Comparison of ENCODE assay signal across 16 cellular contexts in the genomic region with DNA sequence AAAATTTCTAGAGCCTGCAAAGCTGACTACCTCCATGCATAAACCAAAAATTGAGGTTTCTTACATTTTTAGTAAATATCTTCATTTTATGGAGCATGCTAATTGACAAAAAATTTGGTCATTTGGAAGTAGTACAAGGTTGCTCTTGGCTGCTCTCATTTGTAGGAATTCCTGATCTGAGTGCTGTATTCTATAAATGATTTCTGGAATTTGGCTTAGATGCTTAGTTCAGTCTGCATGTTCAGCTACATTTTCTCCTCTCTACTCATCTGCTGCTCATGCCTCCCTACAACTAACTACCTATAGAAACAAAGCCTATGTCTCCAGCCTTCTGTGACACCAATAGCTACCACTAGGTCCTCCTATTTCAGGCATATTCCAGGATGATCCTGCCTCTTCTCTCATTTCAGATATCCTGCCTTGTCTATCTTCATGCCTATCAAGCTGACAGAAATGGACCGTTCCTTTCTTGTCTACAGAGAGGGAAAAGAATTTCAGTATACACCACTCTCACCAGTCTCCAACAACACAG.
"Had no signal": no experiment of that assay in that cellular context is flagged by ENCODE, and none has a peak within 500 bp of the region (broad histone marks: within the 10 kb centered on the region; RNA-seq: fewer than 3 reads in every experiment).

No MANE protein-coding gene starts in this region.

- H3K27ac ChIP-seq: heart right ventricle, left ventricle myocardium inferior, spleen, upper lobe of right lung had no signal

- H3K4me3 Mint-ChIP-seq: brain; immature natural killer cell; stimulated activated memory B cell treated with anti-CD40 and anti-IgM and Interleukin-4, amounts not matched to agents 10 μg/mL and 1 μg/mL and 100 μg/mL, for 72 hours had no signal

- H3K27me3 ChIP-seq: heart right ventricle, spleen, upper lobe of right lung had no signal

- H3K9me3 ChIP-seq: upper lobe of right lung had no signal

- H3K36me3 Mint-ChIP-seq: activated naive CD4-positive, alpha-beta T cell treated with anti-CD3 and anti-CD28 coated beads, Interleukin-2, amount 50 U/mL, for 72 hours; brain; immature natural killer cell; stimulated activated memory B cell treated with anti-CD40 and anti-IgM and Interleukin-4, amounts not matched to agents 10 μg/mL and 1 μg/mL and 100 μg/mL, for 72 hours had no signal

- H3K36me3 ChIP-seq: heart right ventricle, left ventricle myocardium inferior, spleen, upper lobe of right lung had no signal

- H3K4me1 ChIP-seq: heart right ventricle, left ventricle myocardium inferior, spleen, upper lobe of right lung had no signal

- H3K27me3 Mint-ChIP-seq: stimulated activated memory B cell treated with anti-CD40 and anti-IgM and Interleukin-4, amounts not matched to agents 10 μg/mL and 1 μg/mL and 100 μg/mL, for 72 hours had no signal

- H3K27ac Mint-ChIP-seq: activated naive CD4-positive, alpha-beta T cell treated with anti-CD3 and anti-CD28 coated beads, Interleukin-2, amount 50 U/mL, for 72 hours; brain; immature natural killer cell; stimulated activated memory B cell treated with anti-CD40 and anti-IgM and Interleukin-4, amounts not matched to agents 10 μg/mL and 1 μg/mL and 100 μg/mL, for 72 hours had no signal

- H3K4me1 Mint-ChIP-seq: immature natural killer cell; stimulated activated memory B cell treated with anti-CD40 and anti-IgM and Interleukin-4, amounts not matched to agents 10 μg/mL and 1 μg/mL and 100 μg/mL, for 72 hours had no signal

- H3K4me3 ChIP-seq: heart right ventricle, left ventricle myocardium inferior, spleen, upper lobe of right lung had no signal

- DNase-seq: activated CD4-positive, alpha-beta T cell treated with anti-CD3 and anti-CD28 coated beads, Interleukin-2, amount 50 U/mL, for 4 hours; activated CD4-positive, CD25-positive, alpha-beta regulatory T cell; activated gamma-delta T cell treated with Interleukin-2 at 50 U/mL for 16 hours; caudate nucleus; heart right ventricle; immature natural killer cell; kidney glomerular epithelial cell; left ventricle myocardium inferior; mammary epithelial cell; retina; spleen; stimulated activated CD4-positive, alpha-beta T cell treated with anti-CD3 and anti-CD28 coated beads, Interleukin-4, amount 100 ng/mL, for 4 hours; upper lobe of right lung had no signal
